8 cellular contexts compared by ENCODE assay signal in genomic region chr15:92831459-92832229, GRCh38.
A peak's percentile ranks its signal among the peaks of the same experiment; 100 is the strongest.
DNase-seq lines count a peak whose midpoint lies in the region; ATAC-seq and TF ChIP-seq lines count a peak whose summit lies in the region.

No MANE protein-coding gene starts in this region.

- H3K27ac ChIP-seq in OCI-LY3 (ENCODE audit: low read length), result peak overlapping the region; percentile 88

- peak; percentile 97 for ATAC-seq in GM21528 (IDR thresholded peaks at IDR 0.05; ENCODE audit: low FRiP score, unreplicated experiment)

- H4K20me1 ChIP-seq in OCI-LY3 (ENCODE audit: insufficient read depth, low read length), result no peaks in the 10 kb centered on the region

- H3K27me3 ChIP-seq in OCI-LY3 (ENCODE audit: low read depth, low read length) (no peaks in the 10 kb centered on the region), mucosa of stomach (ENCODE audit: control insufficient read depth, insufficient read depth, low read length) (no peaks in the 10 kb centered on the region)

- peak overlapping the region; percentile 31 for H2AFZ ChIP-seq in OCI-LY3 (ENCODE audit: low read depth, low read length)

- H3K4me3 ChIP-seq in OCI-LY3 (ENCODE audit: low read length) (peak overlapping the region; percentile 67), epithelial cell of esophagus (ENCODE audit: low read length) (peak overlapping the region; percentile 2), mucosa of stomach (ENCODE audit: low read length) (no peak overlapping the region)

- H3K36me3 ChIP-seq in OCI-LY3 (replicated peaks; ENCODE audit: low read depth, low read length) (no peaks in the 10 kb centered on the region), mucosa of stomach (ENCODE audit: control insufficient read depth, insufficient read depth, low read length) (no peaks in the 10 kb centered on the region)

- H3K9ac ChIP-seq in OCI-LY3 (ENCODE audit: low read length) (peak overlapping the region; percentile 67), mucosa of stomach (ENCODE audit: low read length) (peak overlapping the region; percentile 67)

- TF ChIP-seq CTCF in OCI-LY3 (IDR thresholded peaks at IDR 0.05; ENCODE audit: low read depth, low read length), result no peak
- TF ChIP-seq CTCF in epithelial cell of esophagus (IDR thresholded peaks at IDR 0.05; ENCODE audit: insufficient read depth, low read depth, low read length, missing control alignments), result no peak

- DNase-seq in DMS 273 (lab: John Stamatoyannopoulos, UW; ENCODE audit: unreplicated experiment), result peak; percentile 99
- DNase-seq in HuH-7.5 (ENCODE audit: low spot score), result peak; percentile 89
- peak; percentile 85 for DNase-seq in activated T-cell treated with anti-CD3 and anti-CD28 coated beads for 24 hours (ENCODE audit: low read depth)
- peak; percentile 98 for DNase-seq in epithelial cell of esophagus (ENCODE audit: low read depth)
- DNase-seq in stimulated activated CD8-positive, alpha-beta memory T cell treated with anti-CD3 and anti-CD28 coated beads, Interleukin-4, amount 100 ng/mL, for 48 hours, result peak; percentile 88

- no peaks in the 10 kb centered on the region for H3K79me2 ChIP-seq in OCI-LY3 (ENCODE audit: low read length)

- H3K4me1 ChIP-seq in OCI-LY3 (ENCODE audit: low read length) (peaks cover 34% of the 10 kb centered on the region), mucosa of stomach (ENCODE audit: control insufficient read depth, insufficient read depth, low read length) (peaks cover 31% of the 10 kb centered on the region)

- H3K9me3 ChIP-seq in OCI-LY3 (ENCODE audit: insufficient read depth, low read length), result no peaks in the 10 kb centered on the region
- no peaks in the 10 kb centered on the region for H3K9me3 ChIP-seq in mucosa of stomach (ENCODE audit: control insufficient read depth, low read length)

- peak overlapping the region; percentile 88 for H3K4me2 ChIP-seq in OCI-LY3 (ENCODE audit: low read length)
